17 cellular contexts compared by ENCODE assay signal in the genomic region with DNA sequence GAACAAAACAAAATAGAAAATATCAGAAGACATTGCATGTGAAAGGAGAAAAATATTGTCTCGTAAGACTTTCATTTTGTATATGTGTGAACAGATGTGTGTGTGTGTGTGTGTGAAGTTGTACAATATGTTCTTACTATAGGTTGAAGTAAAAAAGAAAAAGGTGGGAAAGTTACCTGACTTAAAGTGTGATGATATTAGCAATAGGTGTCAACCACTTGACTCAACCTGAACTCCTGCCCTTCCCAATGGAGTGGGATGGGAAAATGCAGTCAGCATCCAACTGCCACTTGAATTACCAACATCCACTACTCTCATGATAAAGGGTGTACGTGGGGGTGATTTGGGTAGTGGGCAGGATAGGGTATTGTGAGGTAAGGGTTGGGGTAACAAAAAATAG.
"Had no signal": no experiment of that assay in that cellular context is flagged by ENCODE, and none has a peak within 500 bp of the region (broad histone marks: within the 10 kb centered on the region; RNA-seq: fewer than 3 reads in every experiment).

No MANE protein-coding gene starts in this region.

- H3K4me1 ChIP-seq: gastroesophageal sphincter, parathyroid adenoma had no signal

- ATAC-seq: activated CD8-positive, alpha-beta memory T cell treated with anti-CD3 and anti-CD28 coated beads, Interleukin-2, amount 10 ng/mL, durations not matched to agents 7 days and 5 days; gastroesophageal sphincter; SK-N-SH treated with all-trans-retinoic acid at 6 μM for 48 hours had no signal

- H3K4me3 Mint-ChIP-seq: activated CD8-positive, alpha-beta memory T cell treated with anti-CD3 and anti-CD28 coated beads, Interleukin-2, amount 10 ng/mL, durations not matched to agents 7 days and 5 days; neural crest cell had no signal

- H3K9me3 ChIP-seq: gastroesophageal sphincter had no signal

- H3K27ac ChIP-seq: gastroesophageal sphincter, parathyroid adenoma, tibial artery had no signal

- DNase-seq: activated CD4-positive, alpha-beta T cell treated with anti-CD3 and anti-CD28 coated beads, Interleukin-2, amount 50 U/mL, for 1 hour; activated CD4-positive, CD25-positive, alpha-beta regulatory T cell; activated CD8-positive, alpha-beta memory T cell treated with anti-CD3 and anti-CD28 coated beads, Interleukin-2, amount 10 ng/mL, durations not matched to agents 7 days and 5 days; activated naive CD4-positive, alpha-beta T cell; activated T-cell treated with anti-CD3 and anti-CD28 coated beads, Interleukin-2, amount 50 U/mL, for 48 hours; dermis blood vessel endothelial cell; hippocampal formation; kidney glomerular epithelial cell; mesenchymal stem cell; retina; stimulated activated CD4-positive, alpha-beta T cell treated with anti-CD3 and anti-CD28 coated beads, Interleukin-15, amount 100 ng/mL, for 24 hours; stimulated activated CD4-positive, alpha-beta T cell treated with anti-CD3 and anti-CD28 coated beads, Interleukin-4, amount 100 ng/mL, for 24 hours; tibial artery had no signal

- H3K4me3 ChIP-seq: gastroesophageal sphincter, tibial artery had no signal

- H3K27me3 ChIP-seq: gastroesophageal sphincter, tibial artery had no signal

- H3K36me3 ChIP-seq: gastroesophageal sphincter, tibial artery had no signal

- H3K27me3 Mint-ChIP-seq: activated CD8-positive, alpha-beta memory T cell treated with anti-CD3 and anti-CD28 coated beads, Interleukin-2, amount 10 ng/mL, durations not matched to agents 7 days and 5 days had no signal
